In genomic region chr3:27127879-27128278, GRCh38 we compare ENCODE assay signal across 17 cellular contexts.
"Had no signal": no experiment of that assay in that cellular context is flagged by ENCODE, and none has a peak within 500 bp of the region (broad histone marks: within the 10 kb centered on the region; RNA-seq: fewer than 3 reads in every experiment).

No MANE protein-coding gene starts in this region.

- H3K27ac ChIP-seq: SJSA1, SK-N-MC had no signal

- H3K4me3 ChIP-seq: MG63, SJSA1, SK-N-MC had no signal

- H3K36me3 ChIP-seq: MG63, SJSA1 had no signal

- H3K9me3 ChIP-seq: MG63, SJSA1 had no signal

- H3K4me1 ChIP-seq: SJSA1 had no signal

- H3K27me3 ChIP-seq: MG63, SJSA1 had no signal

- ATAC-seq: T-helper 17 cell had no signal

- DNase-seq: IMR-90, Karpas-422, KG1, MG63, NCI-H1092, NCI-H2171, NCI-H226, NCI-H446, NCI-H524 treated with DMSO at 0.1 percent for 48 hours, NCI-H82, Right ventricle myocardium superior, RPMI8226, SIG-M5, T-helper 1 cell, T-helper 17 cell had no signal
